ENCODE assay signal across 8 cellular contexts in genomic region chr1:222464841-222465210, GRCh38.
DNase-seq lines count a peak whose midpoint lies in the region; ATAC-seq, FAIRE-seq and TF ChIP-seq lines count a peak whose summit lies in the region.

No MANE protein-coding gene starts in this region.

- 14% methylated on average over 10 of the region's 10 CpGs; no CpG with 5 or more reads in 1 of the 2 experiments for WGBS in H1 (ENCODE audit: extremely low coverage in 1 of 2, insufficient coverage in 1 of 2, insufficient read length in 1 of 2, insufficient replicate concordance in 2 of 2, low coverage in 1 of 2, low lambda C conversion rate in 2 of 2, missing lambda C conversion rate in 1 of 2), 2 experiments

- CTCF ChIA-PET in H1 (lab: Charles Lee; ENCODE audit: partially characterized antibody) = interaction anchor here (0.6 to 4.2 kb wide), 17 partner anchors 9 to 412 kb away, joined by 3 to 19 read pairs (median 3); no protein-coding TSS in a partner anchor

- H2AFZ ChIP-seq in H1 (ENCODE audit: low read length) = peak overlapping the region; percentile 76

- no peak overlapping the region for H3K4ac ChIP-seq in H1 (replicated peaks; ENCODE audit: insufficient read length, low read depth, low read length)

- POLR2A ChIA-PET in H1 (lab: Charles Lee; ENCODE audit: partially characterized antibody) = interaction anchor here (1.3 to 2.0 kb wide), 5 partner anchors 10 to 179 kb away, joined by 3 to 8 read pairs (median 6); partner anchors contain the start of gene TAF1A

- no peak for TF ChIP-seq CTCF in H1 (IDR thresholded peaks at IDR 0.05; ENCODE audit: control extremely low read depth in 1 of 3, insufficient read depth in 1 of 3, low read depth in 1 of 3, low read length in 3 of 3)

- no peak overlapping the region for H2BK120ac ChIP-seq in H1 (replicated peaks; ENCODE audit: low read depth, low read length)

- ATAC-seq in GM18519 (IDR thresholded peaks at IDR 0.05; ENCODE audit: low FRiP score, unreplicated experiment) (peak; percentile 17), HG03045 (IDR thresholded peaks at IDR 0.05; ENCODE audit: unreplicated experiment) (peak; percentile 24)

- no peak overlapping the region for H2BK15ac ChIP-seq in H1 (ENCODE audit: low read length)

- peak; percentile 40 for DNase-seq in NCI-H526 treated with DMSO at 0.1 percent for 48 hours (lab: John Stamatoyannopoulos, UW)
- DNase-seq in activated CD8-positive, alpha-beta memory T cell treated with anti-CD3 and anti-CD28 coated beads for 24 hours = peak; percentile 87
- peak; percentile 46 to 80 for DNase-seq in H1 (ENCODE audit: low read depth in 1 of 2, low spot score in 2 of 2)
- peak; percentile 10 to 16 for DNase-seq in stimulated activated CD8-positive, alpha-beta memory T cell treated with anti-CD3 and anti-CD28 coated beads, Interleukin-4, amount 100 ng/mL, for 4 hours (ENCODE audit: low read depth in 2 of 2, low spot score in 1 of 2)
- DNase-seq in NK-92 treated with Interleukin-12 subunit alpha and Interleukin-12 subunit beta, amount 100 ng/mL, for 24 hours (lab: John Stamatoyannopoulos, UW) = no peak

- no peak overlapping the region for H4K91ac ChIP-seq in H1 (replicated peaks; ENCODE audit: insufficient read length, low read length)

- H3K23me2 ChIP-seq in H1 (ENCODE audit: low read depth, low read length) = 0 out of 2 replicates have a peak, but pooled peaks cover 2% of the 10 kb centered on the region

- H2BK12ac ChIP-seq in H1 (ENCODE audit: low read depth, low read length) = no peak overlapping the region

- H3K27me3 ChIP-seq in H1 (replicated peaks in 1 of 4; ENCODE audit: control insufficient read depth in 3 of 4, extremely low read depth in 1 of 4, insufficient read depth in 3 of 4, low read length in 3 of 4) = no peaks in the 10 kb centered on the region
- no peaks in the 10 kb centered on the region for H3K27me3 ChIP-seq in mononuclear cell (ENCODE audit: insufficient read depth, low read length)

- no peaks in the 10 kb centered on the region for H3K9me3 ChIP-seq in H1 (ENCODE audit: insufficient read depth in 2 of 2, low read depth in 1 of 2, low read length in 1 of 2)
- no peaks in the 10 kb centered on the region for H3K9me3 ChIP-seq in mononuclear cell (ENCODE audit: low read depth, low read length)

- no peaks in the 10 kb centered on the region for H3K36me3 ChIP-seq in H1 (ENCODE audit: control insufficient read depth in 2 of 4, insufficient read depth in 4 of 4, low read length in 3 of 4)

- no peaks in the 10 kb centered on the region for H4K20me1 ChIP-seq in H1 (replicated peaks in 1 of 2; ENCODE audit: control insufficient read depth in 1 of 2, insufficient read depth in 2 of 2, low read length in 2 of 2)

- H2AK5ac ChIP-seq in H1 (ENCODE audit: low read depth, low read length) = no peak overlapping the region

- no peak overlapping the region for H3K56ac ChIP-seq in H1 (replicated peaks; ENCODE audit: insufficient read length, low read depth, low read length)

- no peak overlapping the region for H4K8ac ChIP-seq in H1 (ENCODE audit: extremely low read depth, insufficient read depth, low read length)

- peak overlapping the region in 1 of 4 experiments; percentile 40; a peak in 2 of 7 replicates for H3K9ac ChIP-seq in H1 (replicated peaks in 1 of 4; ENCODE audit: extremely low read depth in 1 of 4, low read depth in 3 of 4, low read length in 3 of 4)

- H3K79me2 ChIP-seq in H1 (ENCODE audit: control insufficient read depth in 1 of 2, insufficient read depth in 2 of 2, low read length in 2 of 2) = no peaks in the 10 kb centered on the region

- H3K4me2 ChIP-seq in H1 (ENCODE audit: insufficient read depth in 1 of 2, low read depth in 2 of 2, low read length in 2 of 2) = peak overlapping the region; percentile 4 to 83

- no peak overlapping the region for H3K23ac ChIP-seq in H1 (ENCODE audit: insufficient read length)

- no peak overlapping the region for H3K27ac ChIP-seq in H1 (ENCODE audit: low read depth, low read length)

- no peaks in the 10 kb centered on the region for H3K79me1 ChIP-seq in H1 (ENCODE audit: low read depth, low read length)

- no peak overlapping the region for H3K18ac ChIP-seq in H1 (ENCODE audit: extremely low read depth, low read length)

- no peak for TF ChIP-seq POLR2A in H1 (IDR thresholded peaks at IDR 0.05; ENCODE audit: control extremely low read depth in 1 of 2, low read depth in 2 of 2, low read length in 2 of 2)

- H4K5ac ChIP-seq in H1 (ENCODE audit: insufficient read length, low read depth, low read length) = no peak overlapping the region

- no peak overlapping the region for H2BK20ac ChIP-seq in H1 (ENCODE audit: low read length)

- no peak for TF ChIP-seq RAD21 in H1 (IDR thresholded peaks at IDR 0.05 in 1 of 2, conservative IDR thresholded peaks at IDR 0.05 in 1 of 2; ENCODE audit: low read depth in 2 of 2, low read length in 2 of 2)

- no peak overlapping the region for H2BK5ac ChIP-seq in H1 (ENCODE audit: low read depth, low read length)

- no peak for TF ChIP-seq EP300 in H1 (IDR thresholded peaks at IDR 0.05; ENCODE audit: borderline replicate concordance in 1 of 2, low read depth in 2 of 2, low read length in 2 of 2)

- H3K4me1 ChIP-seq in H1 (replicated peaks in 1 of 4; ENCODE audit: control insufficient read depth in 3 of 4, insufficient read depth in 4 of 4, low read length in 3 of 4) = no peaks in the 10 kb centered on the region
- H3K4me1 ChIP-seq in mononuclear cell (ENCODE audit: insufficient read depth, low read length) = peaks cover 12% of the 10 kb centered on the region

- H3K14ac ChIP-seq in H1 (ENCODE audit: insufficient read length) = no peak overlapping the region

- peak; percentile 78 for FAIRE-seq in H1 (lab: Jason Lieb, UNC)

- H3K4me3 ChIP-seq in H1 (ENCODE audit: extremely low read depth in 1 of 4, insufficient read depth in 2 of 4, low read depth in 3 of 4, low read length in 4 of 4) (peak overlapping the region; percentile 48 to 86 (median 67)), mononuclear cell (ENCODE audit: low read length) (peak overlapping the region; percentile 49)

TF ChIP-seq in H1, 55 proteins besides CTCF, POLR2A, EP300 and RAD21:
- TF ChIP-seq, protein P1, sequence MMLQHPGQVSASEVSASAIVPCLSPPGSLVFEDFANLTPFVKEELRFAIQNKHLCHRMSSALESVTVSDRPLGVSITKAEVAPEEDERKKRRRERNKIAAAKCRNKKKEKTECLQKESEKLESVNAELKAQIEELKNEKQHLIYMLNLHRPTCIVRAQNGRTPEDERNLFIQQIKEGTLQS (IDR thresholded peaks at IDR 0.05; ENCODE audit: insufficient read depth, low read depth, low read length) = 0 out of 2 replicates have a peak, but pooled peaks have one; percentile 34
- TF ChIP-seq KDM4A (IDR thresholded peaks at IDR 0.05; ENCODE audit: low read depth, low read length, severe bottlenecking) (peak; percentile 9), TBP (IDR thresholded peaks at IDR 0.05; ENCODE audit: low read depth, low read length) (peak; percentile 100), KDM1A (IDR thresholded peaks at IDR 0.05; ENCODE audit: borderline replicate concordance, low read length) (0 out of 2 replicates have a peak, but pooled peaks have one; percentile 44), TEAD4 (IDR thresholded peaks at IDR 0.05; ENCODE audit: low read depth, low read length) (peak; percentile 70; the same call in 1 of the 2 replicates), NANOG (IDR thresholded peaks at IDR 0.05; ENCODE audit: insufficient read depth, low read depth, low read length, poor library complexity, severe bottlenecking) (no peak), YY1 (IDR thresholded peaks at IDR 0.05; ENCODE audit: low read depth, low read length) (peak; percentile 61; the same call in 1 of the 2 replicates), SP4 (IDR thresholded peaks at IDR 0.05; ENCODE audit: low read length) (no peak)
- TF ChIP-seq, protein P2, sequence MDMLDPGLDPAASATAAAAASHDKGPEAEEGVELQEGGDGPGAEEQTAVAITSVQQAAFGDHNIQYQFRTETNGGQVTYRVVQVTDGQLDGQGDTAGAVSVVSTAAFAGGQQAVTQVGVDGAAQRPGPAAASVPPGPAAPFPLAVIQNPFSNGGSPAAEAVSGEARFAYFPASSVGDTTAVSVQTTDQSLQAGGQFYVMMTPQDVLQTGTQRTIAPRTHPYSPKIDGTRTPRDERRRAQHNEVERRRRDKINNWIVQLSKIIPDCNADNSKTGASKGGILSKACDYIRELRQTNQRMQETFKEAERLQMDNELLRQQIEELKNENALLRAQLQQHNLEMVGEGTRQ (IDR thresholded peaks at IDR 0.05; ENCODE audit: low read length) = peak; percentile 82
